8 cellular contexts compared by ENCODE assay signal in the genomic region with DNA sequence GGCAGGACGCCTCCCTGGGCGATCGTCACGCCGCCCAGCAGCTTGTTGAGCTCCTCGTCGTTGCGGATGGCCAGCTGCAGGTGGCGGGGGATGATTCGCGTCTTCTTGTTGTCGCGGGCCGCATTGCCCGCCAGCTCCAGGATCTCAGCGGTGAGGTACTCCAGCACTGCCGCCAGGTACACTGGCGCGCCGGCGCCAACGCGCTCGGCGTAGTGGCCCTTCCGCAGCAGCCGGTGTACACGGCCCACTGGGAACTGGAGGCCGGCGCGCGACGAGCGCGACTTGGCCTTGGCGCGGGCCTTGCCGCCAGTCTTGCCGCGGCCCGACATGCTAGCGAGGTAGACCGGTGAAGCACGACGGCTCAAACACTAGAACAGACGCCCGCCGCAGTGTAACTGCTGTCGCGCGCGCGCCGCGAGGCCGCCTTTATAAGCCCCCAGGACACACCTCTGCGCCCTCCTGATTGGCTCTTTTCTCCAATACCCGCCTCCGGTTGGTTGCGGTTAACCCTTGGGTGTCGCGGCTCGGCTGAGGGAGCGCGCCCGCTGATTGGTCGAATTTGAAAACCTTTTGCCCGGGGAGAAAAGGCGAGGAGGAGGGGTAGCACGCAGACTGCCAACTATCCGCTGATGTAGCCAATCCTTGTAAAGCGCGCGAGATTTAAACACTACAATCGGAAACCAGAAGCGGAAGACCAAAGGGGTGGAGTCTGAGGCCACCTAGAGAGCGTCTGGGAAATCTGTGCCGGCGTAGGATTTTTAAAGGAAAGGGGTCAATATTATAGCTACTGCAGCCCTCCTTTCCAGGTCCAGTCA. TPM values are rescaled to one million over a fixed set of nuclear protein-coding genes. Genes with fewer than 3 reads are reported as not detected.
A peak's percentile ranks its signal among the peaks of the same experiment; 100 is the strongest.
DNase-seq lines count a peak whose midpoint lies in the region; ATAC-seq and TF ChIP-seq lines count a peak whose summit lies in the region.

No MANE protein-coding gene starts in this region.

- intact Hi-C loops in adrenal gland (cut with DNase I) (no loop called here), cardiac septum (cut with DNase I) (no loop called here)

- peak overlapping the region; percentile 5 to 97 (median 50) for H3K4me3 ChIP-seq in adrenal gland
- peak overlapping the region; percentile 77 for H3K4me3 ChIP-seq in parathyroid adenoma (ENCODE audit: low read depth, low read length)
- peak overlapping the region; percentile 59 to 97 (median 92) for H3K4me3 ChIP-seq in tibial nerve

- H3K4me2 ChIP-seq in parathyroid adenoma (ENCODE audit: low read length): peak overlapping the region; percentile 96

- TF ChIP-seq POLR2A in adrenal gland (IDR thresholded peaks at IDR 0.05) (peak; percentile 97 to 99), tibial nerve (IDR thresholded peaks at IDR 0.05) (peak; percentile 97 to 98)

- H3K9me3 ChIP-seq in adrenal gland (replicated peaks in 1 of 3) (no peaks in the 10 kb centered on the region), parathyroid adenoma (ENCODE audit: control insufficient read depth, low read length) (no peaks in the 10 kb centered on the region), tibial nerve (no peaks in the 10 kb centered on the region)

- ATAC-seq in HG02852 (IDR thresholded peaks at IDR 0.05; ENCODE audit: unreplicated experiment): peak; percentile 84

- H3K27ac ChIP-seq in adrenal gland: peak overlapping the region; percentile 6 to 96 (median 94)
- peak overlapping the region; percentile 78 for H3K27ac ChIP-seq in parathyroid adenoma
- peak overlapping the region; percentile 83 to 96 (median 94) for H3K27ac ChIP-seq in tibial nerve

- peak; percentile 77 to 100 for TF ChIP-seq EP300 in tibial nerve (IDR thresholded peaks at IDR 0.05)

- H3K27me3 ChIP-seq in adrenal gland (no peaks in the 10 kb centered on the region), parathyroid adenoma (ENCODE audit: control insufficient read depth, insufficient read depth, low read length) (no peaks in the 10 kb centered on the region), tibial nerve (no peaks in the 10 kb centered on the region)

- H3K9ac ChIP-seq in parathyroid adenoma: no peak overlapping the region

- peak; percentile 97 for DNase-seq in GM13976 (ENCODE audit: low spot score)
- peak; percentile 99 for DNase-seq in NCI-H1436 (lab: John Stamatoyannopoulos, UW)
- DNase-seq in SW480 (ENCODE audit: low spot score): peak; percentile 99
- DNase-seq in adrenal gland: peak; percentile 99 to 100 (median 100)
- peak; percentile 99 for DNase-seq in cardiac septum (ENCODE audit: low spot score)
- DNase-seq in tibial nerve (ENCODE audit: low spot score in 2 of 2): peak; percentile 98 to 99

- in situ Hi-C loops in GM13976 (cut with MboI; ENCODE audit: low sequenced_read_pairs, unreplicated experiment): no loop called here

- no peaks in the 10 kb centered on the region for H3K79me2 ChIP-seq in parathyroid adenoma

- H3K4me1 ChIP-seq in adrenal gland (replicated peaks in 1 of 2): peaks cover 11 to 24% of the 10 kb centered on the region in 2 donors
- peaks cover 7% of the 10 kb centered on the region for H3K4me1 ChIP-seq in parathyroid adenoma
- H3K4me1 ChIP-seq in tibial nerve: peaks cover 0 to 35% (median 21%) of the 10 kb centered on the region in 4 donors

- TF ChIP-seq CTCF in GM13976 (IDR thresholded peaks at IDR 0.05; ENCODE audit: borderline replicate concordance, control extremely low read depth, extremely low read depth, insufficient read depth, missing control alignments): no peak
- peak in 2 of 6 experiments; percentile 5 to 46 for TF ChIP-seq CTCF in adrenal gland (IDR thresholded peaks at IDR 0.05)
- peak; percentile 12 for TF ChIP-seq CTCF in parathyroid adenoma (IDR thresholded peaks at IDR 0.05)
- peak in 2 of 5 experiments; percentile 80 to 87 for TF ChIP-seq CTCF in tibial nerve (IDR thresholded peaks at IDR 0.05)

- 0 to 1% (median 0%) methylated on average over 19 to 79 of the region's 79 CpGs for whole genome bisulfite sequencing in adrenal gland, 4 donors
- 0 to 1% methylated on average over 34 to 73 of the region's 79 CpGs for WGBS in tibial nerve, 2 donors

- peak overlapping the region; percentile 82 for H2AFZ ChIP-seq in parathyroid adenoma

- H3K36me3 ChIP-seq in adrenal gland (replicated peaks in 1 of 2) (peaks cover 0 to 27% of the 10 kb centered on the region in 2 donors), parathyroid adenoma (ENCODE audit: control insufficient read depth, insufficient read depth, low read length) (no peaks in the 10 kb centered on the region), tibial nerve (peaks cover 0 to 38% (median 10%) of the 10 kb centered on the region in 3 donors)

RNA-seq across cellular contexts. Expression of a gene that starts 6.4 kb away (rescaled TPM):
- 10 to 100 TPM; 37.3 to 65.5 (median 53.9) TPM for total RNA-seq in adrenal gland
- polyA plus RNA-seq in adrenal gland: 10 to 100 TPM; 26.8 to 73.9 (median 33.5) TPM
- 18.9 TPM for total RNA-seq in cardiac septum
- 10 to 100 TPM; 20.7 to 33.9 (median 23.5) TPM for total RNA-seq in tibial nerve

RNA-seq across cellular contexts. Expression of a gene that starts 10.6 kb away (rescaled TPM):
- total RNA-seq in adrenal gland: 10 to 100 TPM; 16.8 to 37.2 (median 28.7) TPM
- polyA plus RNA-seq in adrenal gland: 10 to 100 TPM; 30.1 to 33.4 (median 31.3) TPM
- total RNA-seq in cardiac septum: 14.7 TPM
- total RNA-seq in tibial nerve: 10 to 100 TPM in 3 of 4 donors, 1 to 10 TPM in 1; 6.7 to 18.3 (median 10.6) TPM

RNA-seq across cellular contexts. Expression of a gene that starts 11.9 kb away (rescaled TPM):
- total RNA-seq in adrenal gland (10 to 100 TPM in 6 of 8 donors, 1 to 10 TPM in 2; 5.1 to 14.2 (median 11.8) TPM), cardiac septum (11.8 TPM), tibial nerve (10 to 100 TPM; 11.4 to 13.8 (median 12.3) TPM)
- 10 to 100 TPM in 2 of 3 donors, 1 to 10 TPM in 1; 8.1 to 15.8 (median 10.8) TPM for polyA plus RNA-seq in adrenal gland

RNA-seq across cellular contexts. Expression of a gene that starts 26.1 kb away (rescaled TPM):
- 10 to 100 TPM in 7 of 8 donors, 1 to 10 TPM in 1; 7.4 to 39.1 (median 22.2) TPM for total RNA-seq in adrenal gland
- 10 to 100 TPM; 15.3 to 33.6 (median 24.0) TPM for polyA plus RNA-seq in adrenal gland
- total RNA-seq in cardiac septum: 14.5 TPM
- total RNA-seq in tibial nerve: 10 to 100 TPM; 21.9 to 36.1 (median 27.0) TPM

RNA-seq across cellular contexts. Expression of a gene that starts 27.7 kb away (rescaled TPM):
- 10 to 100 TPM; 32.8 to 65.1 (median 54.0) TPM for total RNA-seq in adrenal gland
- polyA plus RNA-seq in adrenal gland: 100 to 1,000 TPM in 2 of 3 donors, 10 to 100 TPM in 1; 60.6 to 146 (median 133) TPM
- 18.5 TPM for total RNA-seq in cardiac septum
- 10 to 100 TPM; 25.8 to 54.9 (median 37.1) TPM for total RNA-seq in tibial nerve

Comparison
In these comparisons a context has a peak if more than half of its experiments do, and no peak if none do; other contexts are left out.
1. Peak in every context shown above with its lines: DNase-seq, ATAC-seq, H3K4me3 ChIP-seq and H3K27ac ChIP-seq.